15 cellular contexts compared by ENCODE assay signal in the genomic region with DNA sequence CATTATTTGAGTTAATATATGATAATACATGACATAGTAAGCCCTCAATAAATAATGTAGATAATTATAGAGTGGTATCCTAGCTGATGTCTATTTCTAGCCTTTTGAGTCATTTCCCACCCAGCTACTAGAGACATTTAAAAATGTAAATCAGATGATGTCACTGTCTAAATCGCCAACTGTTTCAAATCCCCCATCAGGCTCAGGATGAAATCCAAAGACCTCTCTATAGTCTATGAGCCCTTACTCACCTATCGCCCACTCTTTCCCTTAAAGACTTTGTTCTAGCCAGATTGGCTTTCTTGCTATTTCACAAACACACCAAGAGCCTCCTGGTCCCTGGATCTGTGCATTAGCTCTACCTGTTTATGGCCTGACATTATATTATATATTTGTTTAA.
DNase-seq lines count a peak whose midpoint lies in the region; ATAC-seq and FAIRE-seq lines count a peak whose summit lies in the region.
"Had no signal": no experiment of that assay in that cellular context is flagged by ENCODE, and none has a peak within 500 bp of the region (broad histone marks: within the 10 kb centered on the region; RNA-seq: fewer than 3 reads in every experiment).

No MANE protein-coding gene starts in this region.

- H3K4me3 Mint-ChIP-seq in stimulated activated naive CD8-positive, alpha-beta T cell treated with anti-CD3 and anti-CD28 coated beads, Interleukin-15, amount 100 ng/mL, for 72 hours = no peak overlapping the region
- H3K4me3 Mint-ChIP-seq: CD14-positive monocyte; CD8-positive, alpha-beta memory T cell had no signal

- peak; percentile 71 for ATAC-seq in stimulated activated naive CD8-positive, alpha-beta T cell treated with anti-CD3 and anti-CD28 coated beads, Interleukin-15, Interleukin-2, amounts not matched to agents 100 U/mL and 50 U/mL, for 24 hours
- ATAC-seq in stimulated activated naive CD8-positive, alpha-beta T cell treated with anti-CD3 and anti-CD28 coated beads, Interleukin-15, amount 100 ng/mL, for 72 hours = no peak
- no peak for ATAC-seq in GM21367 (IDR thresholded peaks at IDR 0.05; ENCODE audit: unreplicated experiment)
- ATAC-seq: A549, GM12878, HCT116 had no signal

- H3K27ac Mint-ChIP-seq in stimulated activated naive CD8-positive, alpha-beta T cell treated with anti-CD3 and anti-CD28 coated beads, Interleukin-15, amount 100 ng/mL, for 72 hours = peak overlapping the region in 1 of 2 donors; percentile 75
- H3K27ac Mint-ChIP-seq: CD14-positive monocyte; CD8-positive, alpha-beta memory T cell had no signal

- peak; percentile 46 for FAIRE-seq in HTR-8/SVneo (lab: Jason Lieb, UNC)
- FAIRE-seq: A549, GM12878, GM18507, H54 had no signal

- peaks cover 6% of the 10 kb centered on the region for H3K4me1 Mint-ChIP-seq in stimulated activated naive CD8-positive, alpha-beta T cell treated with anti-CD3 and anti-CD28 coated beads, Interleukin-15, amount 100 ng/mL, for 72 hours
- H3K4me1 Mint-ChIP-seq: CD14-positive monocyte; CD8-positive, alpha-beta memory T cell had no signal

- no peaks in the 10 kb centered on the region for H3K27me3 Mint-ChIP-seq in stimulated activated naive CD8-positive, alpha-beta T cell treated with anti-CD3 and anti-CD28 coated beads, Interleukin-15, amount 100 ng/mL, for 72 hours

- peaks cover 0 to 4% of the 10 kb centered on the region in 2 donors for H3K9me3 Mint-ChIP-seq in stimulated activated naive CD8-positive, alpha-beta T cell treated with anti-CD3 and anti-CD28 coated beads, Interleukin-15, amount 100 ng/mL, for 72 hours
- H3K9me3 Mint-ChIP-seq: CD8-positive, alpha-beta memory T cell had no signal

- no peak for DNase-seq in stimulated activated naive CD8-positive, alpha-beta T cell treated with anti-CD3 and anti-CD28 coated beads, Interleukin-15, Interleukin-2, amounts not matched to agents 100 U/mL and 50 U/mL, for 24 hours
- no peak for DNase-seq in stimulated activated naive CD8-positive, alpha-beta T cell treated with anti-CD3 and anti-CD28 coated beads, Interleukin-15, amount 100 ng/mL, for 72 hours
- DNase-seq in HTR-8/SVneo (ENCODE audit: insufficient read length, low spot score) = no peak
- peak; percentile 28 for DNase-seq in myocyte (ENCODE audit: low read depth)
- no peak for DNase-seq in occipital lobe (lab: John Stamatoyannopoulos, UW)
- DNase-seq: Caco-2; CD8-positive, alpha-beta memory T cell; GM23248 had no signal
